In the genomic region with DNA sequence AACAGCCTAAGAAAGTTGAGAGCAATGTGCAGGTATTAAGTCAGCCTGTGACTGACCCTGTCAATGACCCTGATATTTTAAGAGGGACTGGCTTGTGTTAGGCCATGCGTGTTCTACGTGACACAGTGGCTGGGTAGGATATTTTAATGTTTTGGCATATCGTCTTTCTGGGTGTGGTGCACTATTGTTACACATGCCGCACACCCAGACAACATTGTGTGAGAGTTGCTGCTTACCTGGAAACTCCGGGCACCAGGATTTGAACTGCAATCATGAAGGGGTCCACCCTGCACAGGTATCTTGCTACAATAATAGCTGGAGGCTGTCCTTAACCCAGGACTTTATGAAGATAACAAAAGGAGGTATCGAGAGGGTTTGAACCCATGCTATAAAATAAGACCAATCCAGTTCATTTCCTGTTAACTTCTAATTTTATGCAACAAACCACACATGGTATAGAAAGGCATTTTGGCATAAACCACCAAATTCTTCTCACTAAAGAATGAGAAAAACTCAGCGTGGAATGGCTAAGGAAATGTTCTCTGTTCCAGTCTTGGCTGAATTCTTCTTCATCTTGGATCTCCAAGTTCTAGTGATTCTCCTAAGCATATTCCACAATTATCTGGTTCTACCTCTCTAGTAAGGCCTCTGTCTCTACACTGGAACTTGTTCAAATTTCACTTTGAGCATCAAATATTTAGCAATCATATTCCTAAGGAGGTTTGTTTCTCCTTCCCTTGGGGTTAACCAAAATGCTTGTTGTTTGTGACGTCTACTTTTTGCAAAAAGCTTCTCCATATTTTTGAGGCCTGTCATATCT, we compare ENCODE assay signal across 24 cellular contexts.
"Had no signal": no experiment of that assay in that cellular context is flagged by ENCODE, and none has a peak within 500 bp of the region (broad histone marks: within the 10 kb centered on the region; RNA-seq: fewer than 3 reads in every experiment).

No MANE protein-coding gene starts in this region.

- H3K9ac ChIP-seq: parathyroid adenoma had no signal

- H3K9me3 Mint-ChIP-seq: activated B cell treated with CpG ODN at 0.5 μM for 24 hours; activated CD4-positive, alpha-beta memory T cell treated with anti-CD3 and anti-CD28 coated beads, Interleukin-2, amount 10 ng/mL, durations not matched to agents 7 days and 5 days; activated naive CD8-positive, alpha-beta T cell treated with anti-CD3 and anti-CD28 coated beads, Interleukin-2, amount 10 ng/mL, durations not matched to agents 7 days and 5 days; stimulated activated effector memory CD8-positive, alpha-beta T cell treated with anti-CD3 and anti-CD28 coated beads, Interleukin-12 subunit alpha, Interleukin-12 subunit beta, amount 100 ng/mL, for 72 hours; T-cell had no signal

- H3K27ac ChIP-seq: brain microvascular endothelial cell, colonic mucosa, heart right ventricle, parathyroid adenoma, right lobe of liver, testis, upper lobe of right lung had no signal

- H2AFZ ChIP-seq: parathyroid adenoma had no signal

- DNase-seq: activated B cell treated with CpG ODN at 0.5 μM for 24 hours; activated CD4-positive, alpha-beta memory T cell treated with anti-CD3 and anti-CD28 coated beads, Interleukin-2, amount 10 ng/mL, durations not matched to agents 7 days and 5 days; activated CD4-positive, alpha-beta T cell treated with anti-CD3 and anti-CD28 coated beads for 48 hours; activated naive CD4-positive, alpha-beta T cell treated with Interleukin-2 at 50 U/mL for 16 hours; activated naive CD8-positive, alpha-beta T cell treated with anti-CD3 and anti-CD28 coated beads, Interleukin-2, amount 10 ng/mL, durations not matched to agents 7 days and 5 days; activated T-cell treated with anti-CD3 and anti-CD28 coated beads, Interleukin-2, amount 50 U/mL, for 1 hour; anterior cingulate cortex; brain microvascular endothelial cell; central memory CD4-positive, alpha-beta T cell; colonic mucosa; erythroblast; heart right ventricle; immature natural killer cell; kidney glomerular epithelial cell; left ventricle myocardium superior; right lobe of liver; stimulated activated CD4-positive, alpha-beta T cell treated with anti-CD3 and anti-CD28 coated beads, Interleukin-4, amount 100 ng/mL, for 24 hours; T-cell; testis; upper lobe of right lung had no signal

- H3K4me1 ChIP-seq: colonic mucosa, parathyroid adenoma, right lobe of liver had no signal

- ATAC-seq: heart right ventricle; left ventricle myocardium superior; right lobe of liver; stimulated activated effector memory CD8-positive, alpha-beta T cell treated with anti-CD3 and anti-CD28 coated beads, Interleukin-12 subunit alpha, Interleukin-12 subunit beta, amount 100 ng/mL, for 72 hours; T-cell; upper lobe of right lung had no signal

- H3K27ac Mint-ChIP-seq: activated B cell treated with CpG ODN at 0.5 μM for 24 hours; activated CD4-positive, alpha-beta memory T cell treated with anti-CD3 and anti-CD28 coated beads, Interleukin-2, amount 10 ng/mL, durations not matched to agents 7 days and 5 days; activated naive CD8-positive, alpha-beta T cell treated with anti-CD3 and anti-CD28 coated beads, Interleukin-2, amount 10 ng/mL, durations not matched to agents 7 days and 5 days; activated T-helper 2 cell treated with anti-CD3 and anti-CD28 coated beads, Interferon-gamma antibody, Interleukin-2, Interleukin-4, amounts not matched to agents 10 μg/mL and 5 μg/mL and 100 μg/mL, durations not matched to agents 14 hours and 24 hours and 36 hours; immature natural killer cell; stimulated activated effector memory CD8-positive, alpha-beta T cell treated with anti-CD3 and anti-CD28 coated beads, Interleukin-12 subunit alpha, Interleukin-12 subunit beta, amount 100 ng/mL, for 72 hours; T-cell had no signal

- H3K36me3 Mint-ChIP-seq: activated naive CD8-positive, alpha-beta T cell treated with anti-CD3 and anti-CD28 coated beads, Interleukin-2, amount 10 ng/mL, durations not matched to agents 7 days and 5 days; stimulated activated effector memory CD8-positive, alpha-beta T cell treated with anti-CD3 and anti-CD28 coated beads, Interleukin-12 subunit alpha, Interleukin-12 subunit beta, amount 100 ng/mL, for 72 hours; T-cell had no signal

- H3K9me3 ChIP-seq: colonic mucosa, right lobe of liver, testis, upper lobe of right lung had no signal

- H3K36me3 ChIP-seq: brain microvascular endothelial cell, colonic mucosa, heart right ventricle, right lobe of liver, upper lobe of right lung had no signal

- H3K4me3 Mint-ChIP-seq: activated B cell treated with CpG ODN at 0.5 μM for 24 hours; activated CD4-positive, alpha-beta memory T cell treated with anti-CD3 and anti-CD28 coated beads, Interleukin-2, amount 10 ng/mL, durations not matched to agents 7 days and 5 days; activated naive CD8-positive, alpha-beta T cell treated with anti-CD3 and anti-CD28 coated beads, Interleukin-2, amount 10 ng/mL, durations not matched to agents 7 days and 5 days; immature natural killer cell; stimulated activated effector memory CD8-positive, alpha-beta T cell treated with anti-CD3 and anti-CD28 coated beads, Interleukin-12 subunit alpha, Interleukin-12 subunit beta, amount 100 ng/mL, for 72 hours; T-cell had no signal

- H3K4me3 ChIP-seq: colonic mucosa, heart right ventricle, right lobe of liver, testis, upper lobe of right lung had no signal

- FAIRE-seq: endometrium had no signal

- H3K79me2 ChIP-seq: parathyroid adenoma had no signal

- H3K27me3 ChIP-seq: brain microvascular endothelial cell, colonic mucosa, heart right ventricle, right lobe of liver, testis, upper lobe of right lung had no signal
